ENCODE assay signal across 1 cellular context in the genomic region with DNA sequence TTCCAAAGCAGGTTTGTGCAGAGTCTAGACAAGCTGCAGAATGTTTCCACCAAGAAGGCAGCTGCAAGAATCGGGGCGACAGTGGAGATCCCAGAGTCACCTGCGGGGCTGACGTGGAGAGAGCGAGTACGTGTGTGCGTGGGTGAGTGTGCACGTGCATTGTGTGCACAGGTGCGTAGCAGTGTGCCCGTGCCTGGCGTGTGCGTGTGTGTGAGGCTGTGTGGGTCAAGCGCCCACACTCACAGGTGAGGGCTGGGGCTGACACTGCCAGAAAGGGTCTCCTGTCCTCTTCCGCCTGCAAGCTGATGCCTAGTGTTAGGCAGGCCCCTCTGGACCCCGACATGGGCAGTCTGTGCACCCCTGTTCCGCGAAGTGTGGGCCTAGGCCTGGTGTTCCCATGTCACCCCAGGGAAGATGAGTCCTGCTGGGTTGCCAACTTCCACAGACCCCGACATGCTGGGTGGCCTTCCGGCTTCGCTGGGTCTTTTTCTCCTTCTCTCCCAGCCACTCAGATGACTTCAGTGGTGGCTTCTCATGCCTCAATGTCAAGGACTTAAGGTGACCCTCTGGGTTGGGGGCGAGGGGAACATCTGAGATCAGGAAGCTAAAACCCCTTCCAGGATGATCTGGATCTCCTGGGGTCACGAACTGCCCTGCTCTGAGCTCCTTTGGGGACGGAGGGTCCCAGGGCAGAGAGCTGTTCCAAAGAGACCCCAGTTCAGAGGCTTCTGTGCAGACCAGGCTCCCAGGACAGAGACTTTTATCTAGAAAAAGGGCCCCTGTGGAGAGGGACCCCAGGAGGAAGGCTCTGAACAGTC.
TF ChIP-seq lines count a peak whose summit lies in the region.

No MANE protein-coding gene starts in this region.

TF ChIP-seq in SK-N-SH treated with all-trans-retinoic acid at 6 μM for 48 hours, 23 proteins besides CTCF, POLR2A, EP300 and RAD21 (continued from another document):
- TF ChIP-seq ESRRG (CRISPR knock-in tag; IDR thresholded peaks at IDR 0.05) (no peak), ZNF565 (CRISPR knock-in tag; conservative IDR thresholded peaks at IDR 0.05; ENCODE audit: low read depth) (no peak), ZNF70 (CRISPR knock-in tag; IDR thresholded peaks at IDR 0.05) (no peak), TOX (CRISPR knock-in tag; IDR thresholded peaks at IDR 0.05; ENCODE audit: borderline replicate concordance) (no peak), ZC3H10 (CRISPR knock-in tag; IDR thresholded peaks at IDR 0.05) (no peak), TCF4 (CRISPR knock-in tag; IDR thresholded peaks at IDR 0.05; ENCODE audit: borderline replicate concordance) (no peak)
- TF ChIP-seq, protein P1, sequence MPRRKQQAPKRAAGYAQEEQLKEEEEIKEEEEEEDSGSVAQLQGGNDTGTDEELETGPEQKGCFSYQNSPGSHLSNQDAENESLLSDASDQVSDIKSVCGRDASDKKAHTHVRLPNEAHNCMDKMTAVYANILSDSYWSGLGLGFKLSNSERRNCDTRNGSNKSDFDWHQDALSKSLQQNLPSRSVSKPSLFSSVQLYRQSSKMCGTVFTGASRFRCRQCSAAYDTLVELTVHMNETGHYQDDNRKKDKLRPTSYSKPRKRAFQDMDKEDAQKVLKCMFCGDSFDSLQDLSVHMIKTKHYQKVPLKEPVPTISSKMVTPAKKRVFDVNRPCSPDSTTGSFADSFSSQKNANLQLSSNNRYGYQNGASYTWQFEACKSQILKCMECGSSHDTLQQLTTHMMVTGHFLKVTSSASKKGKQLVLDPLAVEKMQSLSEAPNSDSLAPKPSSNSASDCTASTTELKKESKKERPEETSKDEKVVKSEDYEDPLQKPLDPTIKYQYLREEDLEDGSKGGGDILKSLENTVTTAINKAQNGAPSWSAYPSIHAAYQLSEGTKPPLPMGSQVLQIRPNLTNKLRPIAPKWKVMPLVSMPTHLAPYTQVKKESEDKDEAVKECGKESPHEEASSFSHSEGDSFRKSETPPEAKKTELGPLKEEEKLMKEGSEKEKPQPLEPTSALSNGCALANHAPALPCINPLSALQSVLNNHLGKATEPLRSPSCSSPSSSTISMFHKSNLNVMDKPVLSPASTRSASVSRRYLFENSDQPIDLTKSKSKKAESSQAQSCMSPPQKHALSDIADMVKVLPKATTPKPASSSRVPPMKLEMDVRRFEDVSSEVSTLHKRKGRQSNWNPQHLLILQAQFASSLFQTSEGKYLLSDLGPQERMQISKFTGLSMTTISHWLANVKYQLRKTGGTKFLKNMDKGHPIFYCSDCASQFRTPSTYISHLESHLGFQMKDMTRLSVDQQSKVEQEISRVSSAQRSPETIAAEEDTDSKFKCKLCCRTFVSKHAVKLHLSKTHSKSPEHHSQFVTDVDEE (CRISPR knock-in tag; IDR thresholded peaks at IDR 0.05), result no peak
- TF ChIP-seq, protein P2, sequence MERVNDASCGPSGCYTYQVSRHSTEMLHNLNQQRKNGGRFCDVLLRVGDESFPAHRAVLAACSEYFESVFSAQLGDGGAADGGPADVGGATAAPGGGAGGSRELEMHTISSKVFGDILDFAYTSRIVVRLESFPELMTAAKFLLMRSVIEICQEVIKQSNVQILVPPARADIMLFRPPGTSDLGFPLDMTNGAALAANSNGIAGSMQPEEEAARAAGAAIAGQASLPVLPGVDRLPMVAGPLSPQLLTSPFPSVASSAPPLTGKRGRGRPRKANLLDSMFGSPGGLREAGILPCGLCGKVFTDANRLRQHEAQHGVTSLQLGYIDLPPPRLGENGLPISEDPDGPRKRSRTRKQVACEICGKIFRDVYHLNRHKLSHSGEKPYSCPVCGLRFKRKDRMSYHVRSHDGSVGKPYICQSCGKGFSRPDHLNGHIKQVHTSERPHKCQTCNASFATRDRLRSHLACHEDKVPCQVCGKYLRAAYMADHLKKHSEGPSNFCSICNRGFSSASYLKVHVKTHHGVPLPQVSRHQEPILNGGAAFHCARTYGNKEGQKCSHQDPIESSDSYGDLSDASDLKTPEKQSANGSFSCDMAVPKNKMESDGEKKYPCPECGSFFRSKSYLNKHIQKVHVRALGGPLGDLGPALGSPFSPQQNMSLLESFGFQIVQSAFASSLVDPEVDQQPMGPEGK (CRISPR knock-in tag; IDR thresholded peaks at IDR 0.05; ENCODE audit: borderline replicate concordance), result no peak
